8 cellular contexts compared by ENCODE assay signal in the genomic region with DNA sequence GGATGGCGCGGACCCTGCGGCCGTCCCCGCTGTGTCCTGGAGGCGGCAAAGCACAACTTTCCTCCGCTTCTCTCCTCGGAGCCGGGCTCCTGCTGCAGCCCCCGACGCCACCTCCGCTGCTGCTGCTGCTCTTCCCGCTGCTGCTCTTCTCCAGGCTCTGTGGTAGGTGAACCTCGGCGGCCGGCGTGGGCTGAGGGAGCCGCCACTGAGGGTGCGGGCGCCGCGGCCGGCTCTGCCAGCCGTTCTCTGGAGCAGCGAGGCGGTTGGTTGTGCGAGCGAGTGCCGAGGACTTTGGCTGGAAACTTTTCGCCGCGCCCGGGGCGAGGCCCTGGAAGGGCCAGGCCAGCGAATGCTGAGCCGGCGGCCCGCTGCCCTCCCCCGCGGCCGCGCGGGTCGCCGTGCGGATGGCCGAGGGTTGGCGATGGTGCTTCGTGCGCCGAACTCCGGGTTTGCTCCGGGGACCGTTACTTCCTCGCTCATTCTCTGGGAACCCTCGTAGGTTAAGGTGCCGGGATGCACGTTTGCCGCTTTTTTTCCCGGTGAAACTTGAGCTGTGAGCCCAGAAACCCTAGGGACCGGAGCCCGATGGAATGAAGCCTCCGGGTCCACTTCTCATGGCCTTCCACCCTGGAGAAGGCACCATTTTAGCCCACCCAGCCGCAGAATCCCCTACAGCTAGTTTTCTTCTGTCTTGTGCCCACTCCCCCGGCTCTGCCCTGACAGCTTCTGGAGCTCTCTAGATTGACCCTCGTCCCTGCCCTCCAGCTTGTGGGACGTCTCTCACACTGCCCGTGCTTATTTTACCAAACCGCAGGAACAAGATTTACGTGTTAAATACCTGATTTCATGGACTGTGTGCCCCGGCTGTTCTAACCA. TPM values are rescaled to one million over a fixed set of nuclear protein-coding genes. Genes with fewer than 3 reads are reported as not detected.
DNase-seq lines count a peak whose midpoint lies in the region; ATAC-seq and TF ChIP-seq lines count a peak whose summit lies in the region.

No MANE protein-coding gene starts in this region.

- peak overlapping the region; percentile 93 to 96 for H3K4me3 Mint-ChIP-seq in activated T-cell treated with anti-CD3 and anti-CD28 coated beads, Interleukin-2, amount 50 U/mL, for 72 hours

- H3K4me1 Mint-ChIP-seq in activated T-cell treated with anti-CD3 and anti-CD28 coated beads, Interleukin-2, amount 50 U/mL, for 72 hours (ENCODE audit: low read depth) = peaks cover 29% of the 10 kb centered on the region

- H3K4me3 ChIP-seq in Jurkat, Clone E6-1 (ENCODE audit: low read length) = peak overlapping the region; percentile 49

- peak overlapping the region; percentile 82 for H3K27ac Mint-ChIP-seq in activated T-cell treated with anti-CD3 and anti-CD28 coated beads, Interleukin-2, amount 50 U/mL, for 72 hours

- H3K27me3 Mint-ChIP-seq in activated T-cell treated with anti-CD3 and anti-CD28 coated beads, Interleukin-2, amount 50 U/mL, for 72 hours (ENCODE audit: low read depth) = peaks cover 55% of the 10 kb centered on the region

- peak overlapping the region; percentile 58 for H3K27ac ChIP-seq in C4-2B

- peak; percentile 24 for ATAC-seq in GM21447 (IDR thresholded peaks at IDR 0.05; ENCODE audit: unreplicated experiment)
- peak; percentile 46 to 55 for ATAC-seq in activated T-cell treated with anti-CD3 and anti-CD28 coated beads, Interleukin-2, amount 50 U/mL, for 72 hours (replicated peaks in 1 of 2)
- no peak for ATAC-seq in HG02840 (IDR thresholded peaks at IDR 0.05; ENCODE audit: low FRiP score, unreplicated experiment)

- no peak for TF ChIP-seq CTCF in C4-2B (conservative IDR thresholded peaks at IDR 0.05)

- no peaks in the 10 kb centered on the region for H3K9me3 Mint-ChIP-seq in activated T-cell treated with anti-CD3 and anti-CD28 coated beads, Interleukin-2, amount 50 U/mL, for 72 hours

- DNase-seq in Jurkat, Clone E6-1 (ENCODE audit: low read depth, low spot score) = no peak
- peak; percentile 40 to 54 for DNase-seq in activated T-cell treated with anti-CD3 and anti-CD28 coated beads, Interleukin-2, amount 50 U/mL, for 72 hours
- DNase-seq in glomerular visceral epithelial cell (ENCODE audit: extremely low spot score) = peak; percentile 27
- peak; percentile 39 for DNase-seq in occipital lobe (lab: John Stamatoyannopoulos, UW)
- no peak for DNase-seq in OCI-M2 (lab: John Stamatoyannopoulos, UW; ENCODE audit: unreplicated experiment)

- H3K36me3 Mint-ChIP-seq in activated T-cell treated with anti-CD3 and anti-CD28 coated beads, Interleukin-2, amount 50 U/mL, for 72 hours (ENCODE audit: insufficient read depth in 2 of 2) = peaks cover 4 to 8% of the 10 kb centered on the region in 2 donors

RNA-seq across cellular contexts. Expression of a gene that starts 0.6 kb away (rescaled TPM):
- polyA plus RNA-seq in Jurkat, Clone E6-1 (2012; ENCODE audit: insufficient read depth, insufficient read length) = 3.0 TPM
- 1 to 10 TPM; 5.8 to 9.1 TPM for total RNA-seq in activated T-cell treated with anti-CD3 and anti-CD28 coated beads, Interleukin-2, amount 50 U/mL, for 72 hours
- total RNA-seq in occipital lobe = 159 TPM

Comparison
In these comparisons a context has a peak if more than half of its experiments do, and no peak if none do; other contexts are left out.
1. DNase-seq: peak in activated T-cell treated with anti-CD3 and anti-CD28 coated beads, Interleukin-2, amount 50 U/mL, for 72 hours (2 of 2), glomerular visceral epithelial cell (single experiment) and occipital lobe (single experiment); none in Jurkat, Clone E6-1 (single experiment) and OCI-M2 (single experiment).
2. RNA of a gene that starts 0.6 kb away (total RNA-seq): 159 TPM in occipital lobe (single experiment); 5.8 to 9.1 TPM in activated T-cell treated with anti-CD3 and anti-CD28 coated beads, Interleukin-2, amount 50 U/mL, for 72 hours; every median in the first group is over 10 times any median in the second.